1 cellular context compared by ENCODE assay signal in the genomic region with DNA sequence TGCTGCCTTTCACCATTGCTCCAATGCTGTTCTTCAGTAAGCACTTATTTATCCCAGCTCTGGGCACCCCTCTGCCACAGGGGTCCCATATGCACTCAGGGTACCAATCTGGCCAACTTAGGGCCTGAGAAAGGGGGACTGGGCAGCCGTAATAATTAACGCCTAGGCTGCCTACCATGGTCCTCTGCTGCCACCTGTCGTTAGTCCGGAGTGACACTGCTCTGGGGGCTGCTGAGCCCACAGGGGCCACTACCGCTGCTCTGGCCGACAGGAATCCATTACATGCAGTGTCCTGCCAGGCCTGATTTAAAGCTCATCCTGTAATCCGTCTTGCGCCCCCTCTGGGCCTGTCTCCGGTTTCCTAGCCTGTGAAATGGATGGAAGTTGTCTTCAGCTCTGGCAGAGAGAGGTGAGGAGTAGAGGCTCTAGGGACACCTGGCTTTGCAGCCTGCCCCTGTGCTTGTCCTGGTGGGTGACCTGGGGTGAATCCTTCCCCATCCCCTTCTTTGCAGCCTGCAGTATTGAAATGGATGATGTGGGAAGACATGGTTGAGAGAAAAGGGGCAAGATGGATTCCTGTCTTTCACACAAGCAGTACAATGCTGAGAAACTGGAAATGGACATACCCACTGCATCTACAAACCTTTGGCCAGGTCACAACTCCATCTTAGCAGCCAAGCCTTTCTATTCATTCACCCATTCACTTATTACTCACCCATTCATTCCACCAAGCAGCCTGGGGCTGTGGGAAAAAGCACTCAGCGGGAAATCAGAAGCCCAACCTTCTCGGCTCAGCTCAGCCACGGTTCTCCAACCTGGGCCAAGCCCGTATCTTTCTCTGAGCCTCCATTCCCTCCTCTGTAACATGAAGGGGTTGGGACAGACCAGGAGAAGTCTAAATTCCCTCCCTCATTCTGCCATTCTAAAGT.
TF ChIP-seq lines count a peak whose summit lies in the region.

No MANE protein-coding gene starts in this region.

TF ChIP-seq in Ishikawa, 13 proteins besides CTCF, POLR2A, EP300 and RAD21 (continued from another document):
- TF ChIP-seq, protein P1, sequence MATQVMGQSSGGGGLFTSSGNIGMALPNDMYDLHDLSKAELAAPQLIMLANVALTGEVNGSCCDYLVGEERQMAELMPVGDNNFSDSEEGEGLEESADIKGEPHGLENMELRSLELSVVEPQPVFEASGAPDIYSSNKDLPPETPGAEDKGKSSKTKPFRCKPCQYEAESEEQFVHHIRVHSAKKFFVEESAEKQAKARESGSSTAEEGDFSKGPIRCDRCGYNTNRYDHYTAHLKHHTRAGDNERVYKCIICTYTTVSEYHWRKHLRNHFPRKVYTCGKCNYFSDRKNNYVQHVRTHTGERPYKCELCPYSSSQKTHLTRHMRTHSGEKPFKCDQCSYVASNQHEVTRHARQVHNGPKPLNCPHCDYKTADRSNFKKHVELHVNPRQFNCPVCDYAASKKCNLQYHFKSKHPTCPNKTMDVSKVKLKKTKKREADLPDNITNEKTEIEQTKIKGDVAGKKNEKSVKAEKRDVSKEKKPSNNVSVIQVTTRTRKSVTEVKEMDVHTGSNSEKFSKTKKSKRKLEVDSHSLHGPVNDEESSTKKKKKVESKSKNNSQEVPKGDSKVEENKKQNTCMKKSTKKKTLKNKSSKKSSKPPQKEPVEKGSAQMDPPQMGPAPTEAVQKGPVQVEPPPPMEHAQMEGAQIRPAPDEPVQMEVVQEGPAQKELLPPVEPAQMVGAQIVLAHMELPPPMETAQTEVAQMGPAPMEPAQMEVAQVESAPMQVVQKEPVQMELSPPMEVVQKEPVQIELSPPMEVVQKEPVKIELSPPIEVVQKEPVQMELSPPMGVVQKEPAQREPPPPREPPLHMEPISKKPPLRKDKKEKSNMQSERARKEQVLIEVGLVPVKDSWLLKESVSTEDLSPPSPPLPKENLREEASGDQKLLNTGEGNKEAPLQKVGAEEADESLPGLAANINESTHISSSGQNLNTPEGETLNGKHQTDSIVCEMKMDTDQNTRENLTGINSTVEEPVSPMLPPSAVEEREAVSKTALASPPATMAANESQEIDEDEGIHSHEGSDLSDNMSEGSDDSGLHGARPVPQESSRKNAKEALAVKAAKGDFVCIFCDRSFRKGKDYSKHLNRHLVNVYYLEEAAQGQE (IDR thresholded peaks at IDR 0.05; ENCODE audit: low read depth), result no peak
- TF ChIP-seq NFIC (IDR thresholded peaks at IDR 0.05) (no peak), TCF12 (IDR thresholded peaks at IDR 0.05; ENCODE audit: low read depth) (no peak), ZBTB7A (IDR thresholded peaks at IDR 0.05; ENCODE audit: low read depth) (no peak), TAF1 (IDR thresholded peaks at IDR 0.05; ENCODE audit: low read depth) (no peak)
